ENCODE assay signal across 22 cellular contexts in genomic region chr16:71338632-71339031, GRCh38. TPM values are rescaled to one million over a fixed set of nuclear protein-coding genes. Genes with fewer than 3 reads are reported as not detected.
DNase-seq lines count a peak whose midpoint lies in the region; ATAC-seq, FAIRE-seq and TF ChIP-seq lines count a peak whose summit lies in the region.
"Had no signal": no experiment of that assay in that cellular context is flagged by ENCODE, and none has a peak within 500 bp of the region (broad histone marks: within the 10 kb centered on the region; RNA-seq: fewer than 3 reads in every experiment).

No MANE protein-coding gene starts in this region.

- 73% methylated on average over 1 of the region's 1 CpG for WGBS in A549 (ENCODE audit: missing lambda C conversion rate)

- RAD21 ChIA-PET in HCT116 (lab: Charles Lee; ENCODE audit: low non-redundant PET in 1 of 2, low total read pairs in 2 of 2, uncharacterized antibody in 2 of 2, unreplicated experiment in 2 of 2), result interaction anchor here in 1 of 2 experiments (0.6 kb wide), 1 partner anchor 49 kb away, joined by 3 read pairs; no protein-coding TSS in a partner anchor

- no peak overlapping the region for H3K9ac ChIP-seq in HCT116 (ENCODE audit: low read length)

- CTCF ChIA-PET in A549 (lab: Yijun Ruan, JAX), result interaction anchor here (2.0 kb wide), 1 partner anchor 26 kb away, joined by 9 read pairs; no protein-coding TSS in a partner anchor
- CTCF ChIA-PET in HCT116 (lab: Charles Lee), result interaction anchor here (1.4 to 2.4 kb wide), 2 partner anchors 27 to 74 kb away, joined by 3 to 17 read pairs; no protein-coding TSS in a partner anchor

- TF ChIP-seq RAD21 in A549 (conservative IDR thresholded peaks at IDR 0.05 in 1 of 2, IDR thresholded peaks at IDR 0.05 in 1 of 2), result no peak
- TF ChIP-seq RAD21 in HCT116 (IDR thresholded peaks at IDR 0.05; ENCODE audit: low read depth), result no peak

- peak overlapping the region; percentile 31 for H2AFZ ChIP-seq in HCT116 (ENCODE audit: low read depth, low read length, poor library complexity, severe bottlenecking)

- ATAC-seq in A549 (no peak), HCT116 (no peak), RWPE2 (ENCODE audit: low read depth) (no peak)
- ATAC-seq: GM12878 had no signal

- POLR2A ChIA-PET in A549 (lab: Yijun Ruan, JAX), result no interaction called here
- POLR2A ChIA-PET in HCT116 (lab: Charles Lee), result interaction anchor here (1.0 kb wide), 1 partner anchor 21 kb away, joined by 3 read pairs; no protein-coding TSS in a partner anchor

- H3K27ac ChIP-seq in A549, result no peak overlapping the region
- no peak overlapping the region for H3K27ac ChIP-seq in HCT116 (ENCODE audit: low read depth, low read length)
- peak overlapping the region; percentile 69 for H3K27ac ChIP-seq in RWPE2 (ENCODE audit: poor library complexity, severe bottlenecking)
- peak overlapping the region; percentile 92 for H3K27ac ChIP-seq in epithelial cell of prostate

- no TSS peak for BruUV-seq in HCT116 (replicated peaks; lab: Mats Ljungman, UMichigan)

- TF ChIP-seq CTCF in A549 (IDR thresholded peaks at IDR 0.05), result no peak
- no peak for TF ChIP-seq CTCF in HCT116 (IDR thresholded peaks at IDR 0.05 in 2 of 3, conservative IDR thresholded peaks at IDR 0.05 in 1 of 3; ENCODE audit: borderline replicate concordance in 1 of 3, insufficient read depth in 1 of 3, low read depth in 2 of 3, low read length in 2 of 3)
- no peak for TF ChIP-seq CTCF in RWPE2 (IDR thresholded peaks at IDR 0.05; ENCODE audit: poor library complexity, severe bottlenecking)

- no peaks in the 10 kb centered on the region for H3K79me2 ChIP-seq in HCT116 (ENCODE audit: insufficient read depth, low read length)

- H4K20me1 ChIP-seq in HCT116 (ENCODE audit: insufficient read depth), result no peaks in the 10 kb centered on the region

- peaks cover 15% of the 10 kb centered on the region; the same call in 2 of the 3 replicates for H3K4me1 ChIP-seq in A549
- peaks cover 6 to 38% of the 10 kb centered on the region in 2 experiments for H3K4me1 ChIP-seq in HCT116 (ENCODE audit: control insufficient read depth in 1 of 2, insufficient read depth in 2 of 2, low read length in 2 of 2)
- H3K4me1 ChIP-seq in RWPE2 (ENCODE audit: insufficient read depth, poor library complexity, severe bottlenecking), result peaks cover 26% of the 10 kb centered on the region
- H3K4me1 ChIP-seq: HAP-1 had no signal

- H3K4me3 ChIP-seq in A549, result no peak overlapping the region
- H3K4me3 ChIP-seq in HCT116 (replicated peaks in 1 of 2; ENCODE audit: low read depth in 1 of 2, low read length in 2 of 2), result no peak overlapping the region
- no peak overlapping the region for H3K4me3 ChIP-seq in RWPE2 (ENCODE audit: severe bottlenecking)
- H3K4me3 ChIP-seq: GM12878, HAP-1 had no signal

- no peak for FAIRE-seq in A549 (lab: Jason Lieb, UNC)
- FAIRE-seq: D721Med, GM12878 had no signal

- DNase-seq in A549 (ENCODE audit: low read depth in 1 of 2, low spot score in 1 of 2) (no peak), HCT116 (ENCODE audit: low read depth, low spot score) (no peak), RWPE2 (ENCODE audit: low spot score) (no peak), epithelial cell of prostate (ENCODE audit: low read depth, low spot score) (peak; percentile 26), nucleus accumbens (lab: John Stamatoyannopoulos, UW) (no peak), NCI-H774 (lab: John Stamatoyannopoulos, UW) (no peak), DMS153 treated with DMSO at 0.1 percent for 48 hours (lab: John Stamatoyannopoulos, UW; ENCODE audit: unreplicated experiment) (no peak)
- DNase-seq: DMS79, GDM1, GOT3, IMR-90, KG1, NCI-H1092 treated with DMSO at 0.1 percent for 48 hours, NCI-H1436, NCI-H187, NCI-H2171 treated with DMSO at 0.1 percent for 48 hours, NCI-H524, NCI-H82, SHP77 treated with DMSO at 0.1 percent for 48 hours had no signal

- H3K9me2 ChIP-seq in HCT116 (ENCODE audit: insufficient read depth), result no peaks in the 10 kb centered on the region

- TF ChIP-seq EP300 in A549 (IDR thresholded peaks at IDR 0.05), result no peak

- intact Hi-C loops in HCT116 (cut with micrococcal nuclease), result no loop called here

- H3K27me3 ChIP-seq in HCT116 (ENCODE audit: insufficient read depth, low read length) (no peaks in the 10 kb centered on the region), RWPE2 (ENCODE audit: insufficient read depth, poor library complexity, severe bottlenecking) (no peaks in the 10 kb centered on the region)

- no peaks in the 10 kb centered on the region for H3K9me3 ChIP-seq in A549
- H3K9me3 ChIP-seq in HCT116 (ENCODE audit: control insufficient read depth in 1 of 2, insufficient read depth in 1 of 2, low read depth in 1 of 2, low read length in 2 of 2), result no peaks in the 10 kb centered on the region
- H3K9me3 ChIP-seq in RWPE2 (ENCODE audit: severe bottlenecking), result no peaks in the 10 kb centered on the region
- H3K9me3 ChIP-seq: HAP-1 had no signal

- TF ChIP-seq POLR2A in A549 (IDR thresholded peaks at IDR 0.05; ENCODE audit: low read length) (no peak), HCT116 (IDR thresholded peaks at IDR 0.05; ENCODE audit: borderline replicate concordance, extremely low read depth, insufficient read depth, insufficient read length) (no peak)

- no peaks in the 10 kb centered on the region for H3K36me3 ChIP-seq in HCT116 (ENCODE audit: control insufficient read depth in 1 of 2, insufficient read depth in 2 of 2, low read length in 2 of 2)
- no peaks in the 10 kb centered on the region for H3K36me3 ChIP-seq in RWPE2 (ENCODE audit: low read depth)
- H3K36me3 ChIP-seq: HAP-1 had no signal

- peak overlapping the region; percentile 21; the same call in 2 of the 3 replicates for H3K4me2 ChIP-seq in A549
- peak overlapping the region; percentile 85 for H3K4me2 ChIP-seq in HCT116 (ENCODE audit: low read length)

TF ChIP-seq in A549, 52 proteins besides CTCF, POLR2A, EP300 and RAD21:
- TF ChIP-seq JUN (IDR thresholded peaks at IDR 0.05), result no peak
- TF ChIP-seq FOXS1 (CRISPR knock-in tag; IDR thresholded peaks at IDR 0.05), result no peak
- TF ChIP-seq SREBF2 (IDR thresholded peaks at IDR 0.05), result no peak
- TF ChIP-seq HEYL (CRISPR knock-in tag; IDR thresholded peaks at IDR 0.05), result no peak
- TF ChIP-seq JUNB (IDR thresholded peaks at IDR 0.05), result no peak
- TF ChIP-seq CHD2 (IDR thresholded peaks at IDR 0.05; ENCODE audit: low read length, partially characterized antibody), result no peak
- no peak for TF ChIP-seq NFE2L2 (conservative IDR thresholded peaks at IDR 0.05; ENCODE audit: low read length)
- TF ChIP-seq HES2 (IDR thresholded peaks at IDR 0.05), result no peak

TF ChIP-seq in HCT116, 20 proteins besides CTCF, POLR2A, EP300 and RAD21:
- TF ChIP-seq EZH2phosphoT487 (IDR thresholded peaks at IDR 0.05; ENCODE audit: borderline replicate concordance) (no peak), CEBPB (IDR thresholded peaks at IDR 0.05; ENCODE audit: low read depth) (peak; percentile 84)
TF ChIP-seq in HCT116: peak in this region for 1.

RNA-seq across cellular contexts. Expression of gene CALB2, which starts 19.9 kb away (rescaled TPM):
- polyA plus RNA-seq in A549 (2011; rRNA removed), result 2.3 and 3.7 TPM in 2 replicates
- polyA plus RNA-seq in A549 (2012; cell fraction: cytosol; rRNA removed), result 4.3 and 4.7 TPM in 2 replicates
- polyA plus RNA-seq in A549 (2012; cell fraction: nucleus; rRNA removed), result 3.5 and 4.1 TPM in 2 replicates
- 4.6 to 10.1 TPM (median 6.4 TPM) in 3 replicates for polyA plus RNA-seq in A549 (2017; fragmentation: RNase III; extraction: RNeasy Plus Mini Kit Qiagen cat#74134 plus additional on column Dnase treatment)
- polyA minus RNA-seq in A549 (2011; rRNA and poly(A)+ RNA removed), result 0.78 and 1.3 TPM in 2 replicates
- 5.5 TPM for total RNA-seq in HCT116 (2021; ENCODE audit: unreplicated experiment)
- polyA plus RNA-seq in HCT116 (2012), result 21.0 and 21.8 TPM in 2 replicates
- total RNA-seq: GM12878 had no signal
- polyA plus RNA-seq: GM12878 had no signal

RNA-seq across cellular contexts. Expression of gene CMTR2, which starts 49.4 kb away (rescaled TPM):
- polyA plus RNA-seq in A549 (2011; rRNA removed), result 33.2 and 34.9 TPM in 2 replicates
- polyA plus RNA-seq in A549 (2012; cell fraction: cytosol; rRNA removed), result 5.0 and 6.1 TPM in 2 replicates
- 3.7 and 6.4 TPM in 2 replicates for polyA plus RNA-seq in A549 (2012; cell fraction: nucleus; rRNA removed)
- polyA plus RNA-seq in A549 (2017; fragmentation: RNase III; extraction: RNeasy Plus Mini Kit Qiagen cat#74134 plus additional on column Dnase treatment), result 14.2 to 16.9 TPM (median 15.4 TPM) in 3 replicates
- polyA minus RNA-seq in A549 (2011; rRNA and poly(A)+ RNA removed), result 14.0 and 16.2 TPM in 2 replicates
- 26.8 TPM for total RNA-seq in HCT116 (2021; ENCODE audit: unreplicated experiment)
- 5.2 and 7.9 TPM in 2 replicates for polyA plus RNA-seq in HCT116 (2012)

Comparison
In these comparisons a context has a peak if more than half of its experiments do, and no peak if none do; other contexts are left out.
1. H3K27ac ChIP-seq: peak in RWPE2 (single experiment) and epithelial cell of prostate (single experiment); none in A549 (0 of 2) and HCT116 (single experiment).
2. Of the 6 proteins assayed by ChIP-seq in both A549 and HCT116: peak only in A549: none; only in HCT116: CEBPB; in both: none; in neither: 5.